Comparison of ENCODE assay signal across 1 cellular context in genomic region chr7:24436131-24436920, GRCh38.
TF ChIP-seq lines count a peak whose summit lies in the region.

No MANE protein-coding gene starts in this region.

TF ChIP-seq in GM23338, 12 proteins besides CTCF, POLR2A, EP300 and RAD21 (continued from another document):
- TF ChIP-seq REST (IDR thresholded peaks at IDR 0.05; ENCODE audit: unreplicated experiment) (no peak), ZNF331 (CRISPR knock-in tag; IDR thresholded peaks at IDR 0.05; ENCODE audit: low read depth) (peak; percentile 89), CREB1 (CRISPR knock-in tag; IDR thresholded peaks at IDR 0.05; ENCODE audit: low read depth) (no peak), ZNF462 (CRISPR knock-in tag; IDR thresholded peaks at IDR 0.05) (peak; percentile 53)
